Comparison of ENCODE assay signal across 10 cellular contexts in genomic region chrX:18973527-18974192, GRCh38. TPM values are rescaled to one million over a fixed set of nuclear protein-coding genes. Genes with fewer than 3 reads are reported as not detected.
A peak's percentile ranks its signal among the peaks of the same experiment; 100 is the strongest.
DNase-seq lines count a peak whose midpoint lies in the region; ATAC-seq and TF ChIP-seq lines count a peak whose summit lies in the region.
"Had no signal": no experiment of that assay in that cellular context is flagged by ENCODE, and none has a peak within 500 bp of the region (broad histone marks: within the 10 kb centered on the region; RNA-seq: fewer than 3 reads in every experiment).

No MANE protein-coding gene starts in this region.

- no peaks in the 10 kb centered on the region for H3K36me3 ChIP-seq in A673 (ENCODE audit: insufficient read depth, low read length, poor library complexity, severe bottlenecking)
- H3K36me3 ChIP-seq: gastrocnemius medialis had no signal

- no peaks in the 10 kb centered on the region for H3K27me3 ChIP-seq in A673 (replicated peaks; ENCODE audit: insufficient read depth, low read depth, low read length, poor library complexity)
- H3K27me3 ChIP-seq: gastrocnemius medialis had no signal

- no peak overlapping the region for H3K27ac ChIP-seq in A673 (ENCODE audit: low read depth, low read length, poor library complexity, severe bottlenecking)
- H3K27ac ChIP-seq: gastrocnemius medialis had no signal

- H3K4me1 ChIP-seq in A673 (ENCODE audit: insufficient read depth, low read length, poor library complexity, severe bottlenecking), result peaks cover 28% of the 10 kb centered on the region

- no peaks in the 10 kb centered on the region for H3K9me3 ChIP-seq in A673 (ENCODE audit: low read depth, low read length, poor library complexity, severe bottlenecking)
- H3K9me3 ChIP-seq: gastrocnemius medialis had no signal

- TF ChIP-seq CTCF in A673 (conservative IDR thresholded peaks at IDR 0.05; ENCODE audit: low read depth, low read length), result no peak

- no peak overlapping the region for H3K4me3 ChIP-seq in A673 (ENCODE audit: low read depth, low read length, poor library complexity, severe bottlenecking)
- H3K4me3 ChIP-seq: gastrocnemius medialis had no signal

- DNase-seq in A673 (ENCODE audit: low spot score) (peak; percentile 78), LoVo (ENCODE audit: low spot score) (peak; percentile 41), NCI-H82 treated with DMSO at 0.1 percent for 48 hours (lab: John Stamatoyannopoulos, UW; ENCODE audit: unreplicated experiment) (peak; percentile 68), medulla oblongata (ENCODE audit: extremely low spot score) (peak; percentile 40)
- DNase-seq: gastrocnemius medialis, NCI-H1436 had no signal

- CTCF ChIA-PET in A673 (lab: Charles Lee), result no interaction called here

- ATAC-seq in GM18907 (IDR thresholded peaks at IDR 0.05; ENCODE audit: unreplicated experiment) (no peak), HG03342 (IDR thresholded peaks at IDR 0.05; ENCODE audit: unreplicated experiment) (no peak), GM21576 (IDR thresholded peaks at IDR 0.05; ENCODE audit: unreplicated experiment) (no peak), HG02852 (IDR thresholded peaks at IDR 0.05; ENCODE audit: unreplicated experiment) (no peak)
- ATAC-seq: gastrocnemius medialis had no signal

- no TSS peak for BruUV-seq in A673 (replicated peaks; lab: Mats Ljungman, UMichigan)

- intact Hi-C loops in A673 (cut with micrococcal nuclease; ENCODE audit: unreplicated experiment), result no loop called here

- POLR2A ChIA-PET in A673 (lab: Charles Lee; ENCODE audit: low non-redundant PET), result no interaction called here

RNA-seq across cellular contexts. Expression of gene PHKA2, which starts 10.3 kb away (rescaled TPM):
- total RNA-seq in A673 (2021), result 31.4 and 42.2 TPM in 2 replicates
